In genomic region chr19:35104361-35104760, GRCh38 we compare ENCODE assay signal across 18 cellular contexts. TPM values are rescaled to one million over a fixed set of nuclear protein-coding genes. Genes with fewer than 3 reads are reported as not detected.
A peak's percentile ranks its signal among the peaks of the same experiment; 100 is the strongest.
DNase-seq lines count a peak whose midpoint lies in the region; ATAC-seq, FAIRE-seq and TF ChIP-seq lines count a peak whose summit lies in the region.
"Had no signal": no experiment of that assay in that cellular context is flagged by ENCODE, and none has a peak within 500 bp of the region (broad histone marks: within the 10 kb centered on the region; RNA-seq: fewer than 3 reads in every experiment).

No MANE protein-coding gene starts in this region.

- no peaks in the 10 kb centered on the region for H3K27me3 Mint-ChIP-seq in Caco-2 (ENCODE audit: insufficient read depth, unreplicated experiment)
- H3K27me3 Mint-ChIP-seq: CD4-positive, alpha-beta T cell had no signal

- no peak overlapping the region for H3K4ac ChIP-seq in mesendoderm (ENCODE audit: low read depth, low read length)

- no peak for FAIRE-seq in HepG2 (lab: Jason Lieb, UNC)
- FAIRE-seq: A549 had no signal

- no peak overlapping the region for H4K8ac ChIP-seq in mesendoderm (ENCODE audit: low read depth, low read length)

- WGBS in HepG2 (ENCODE audit: low lambda C conversion rate): 43% methylated on average over 4 of the region's 11 CpGs
- WGBS in mesendoderm (ENCODE audit: extremely low coverage, insufficient coverage, low lambda C conversion rate): no CpG with 5 or more reads among the region's 11 CpGs

- no peak overlapping the region for H2BK15ac ChIP-seq in mesendoderm (replicated peaks; ENCODE audit: low read depth)

- DNase-seq in D341Med (ENCODE audit: low spot score): peak; percentile 21
- no peak for DNase-seq in HepG2 (ENCODE audit: low spot score)
- DNase-seq in upper lobe of right lung: no peak
- no peak for DNase-seq in mesendoderm
- no peak for DNase-seq in NCI-H226
- DNase-seq in Caco-2: no peak
- DNase-seq: AML-193; CD4-positive, alpha-beta T cell; DMS79 treated with DMSO at 0.1 percent for 48 hours; GF-D8; GOT3; H7 had no signal

- H3K27me3 ChIP-seq in HepG2 (ENCODE audit: control insufficient read depth in 1 of 2, insufficient read depth in 2 of 2, low read length in 2 of 2) (peaks cover 0 to 4% of the 10 kb centered on the region in 2 experiments; a peak in 1 of 5 replicates), upper lobe of right lung (no peaks in the 10 kb centered on the region), mesendoderm (ENCODE audit: insufficient read depth, low read length, poor library complexity) (no peaks in the 10 kb centered on the region), Caco-2 (replicated peaks; ENCODE audit: control insufficient read depth, insufficient read depth, low read length) (no peaks in the 10 kb centered on the region)

- no peak overlapping the region for H4K5ac ChIP-seq in mesendoderm (ENCODE audit: low read length)

- intact Hi-C loops in HepG2 (cut with micrococcal nuclease; ENCODE audit: unreplicated experiment) (no loop called here), upper lobe of right lung (cut with DNase I) (no loop called here), Caco-2 (cut with micrococcal nuclease; ENCODE audit: unreplicated experiment) (no loop called here)

- in situ Hi-C loops in HepG2 (cut with HindIII; ENCODE audit: extremely low pct_ligation_motif_present, low pct_unique_long_range_greater_than_20kb): no loop called here

- H3K9ac ChIP-seq in HepG2 (ENCODE audit: insufficient read depth, low read depth, low read length): no peak overlapping the region
- no peak overlapping the region for H3K9ac ChIP-seq in mesendoderm (ENCODE audit: low read length)

- no peak overlapping the region for H2AFZ ChIP-seq in HepG2 (ENCODE audit: low read length)

- no peaks in the 10 kb centered on the region for H3K79me1 ChIP-seq in mesendoderm (ENCODE audit: low read length)

- no peak overlapping the region for H2AK5ac ChIP-seq in mesendoderm (ENCODE audit: low read length)

- no peak overlapping the region for H3K27ac Mint-ChIP-seq in Caco-2 (ENCODE audit: unreplicated experiment)
- H3K27ac Mint-ChIP-seq: CD4-positive, alpha-beta T cell; IgD-negative memory B cell had no signal

- TF ChIP-seq POLR2A in HepG2 (IDR thresholded peaks at IDR 0.05; ENCODE audit: insufficient read depth in 1 of 2, low read depth in 2 of 2, low read length in 2 of 2): no peak

- no peaks in the 10 kb centered on the region for H4K20me1 ChIP-seq in HepG2 (ENCODE audit: insufficient read depth, low read length)

- POLR2A ChIA-PET in HepG2 (lab: Yijun Ruan, JAX): no interaction called here
- POLR2A ChIA-PET in Caco-2 (lab: Charles Lee): no interaction called here

- H3K4me1 ChIP-seq in HepG2 (ENCODE audit: insufficient read depth, low read length) (peaks cover 53% of the 10 kb centered on the region), upper lobe of right lung (no peaks in the 10 kb centered on the region), mesendoderm (ENCODE audit: control insufficient read depth, low read depth, low read length) (no peaks in the 10 kb centered on the region), Caco-2 (peaks cover 7% of the 10 kb centered on the region; the same call in 1 of the 2 replicates)

- H3K27ac ChIP-seq in cingulate gyrus (ENCODE audit: low read depth, low read length) (peak overlapping the region; percentile 98), HepG2 (ENCODE audit: extremely low read length, insufficient read depth, low read length) (no peak overlapping the region), upper lobe of right lung (no peak overlapping the region), mesendoderm (ENCODE audit: low read depth, low read length) (no peak overlapping the region)
- H3K27ac ChIP-seq: 22Rv1, A549, C4-2B had no signal

- H3K4me1 Mint-ChIP-seq in Caco-2 (ENCODE audit: low read depth, unreplicated experiment): peaks cover 7% of the 10 kb centered on the region

- H3K56ac ChIP-seq in mesendoderm (ENCODE audit: low read length): no peak overlapping the region

- peaks cover 9% of the 10 kb centered on the region for H3K9me3 Mint-ChIP-seq in Caco-2 (ENCODE audit: unreplicated experiment)
- H3K9me3 Mint-ChIP-seq: CD4-positive, alpha-beta T cell had no signal

- H3K4me3 ChIP-seq in HepG2 (replicated peaks in 1 of 3; ENCODE audit: insufficient read depth in 1 of 3, low read depth in 2 of 3, low read length in 3 of 3) (no peak overlapping the region), upper lobe of right lung (no peak overlapping the region), mesendoderm (ENCODE audit: low read length) (no peak overlapping the region), Caco-2 (ENCODE audit: low read depth, low read length) (no peak overlapping the region)
- H3K4me3 ChIP-seq: A549 had no signal

- H3K4me3 Mint-ChIP-seq in Caco-2 (ENCODE audit: unreplicated experiment): no peak overlapping the region
- H3K4me3 Mint-ChIP-seq: CD4-positive, alpha-beta T cell; IgD-negative memory B cell had no signal

- BruUV-seq in HepG2 (replicated peaks; lab: Mats Ljungman, UMichigan): no TSS peak
- BruUV-seq in Caco-2 (replicated peaks; lab: Mats Ljungman, UMichigan): no TSS peak

- no peak for TF ChIP-seq EP300 in HepG2 (IDR thresholded peaks at IDR 0.05; ENCODE audit: low read depth in 2 of 2, low read length in 2 of 2)
- TF ChIP-seq EP300 in HepG2 (CRISPR knock-in tag; IDR thresholded peaks at IDR 0.05; ENCODE audit: borderline replicate concordance): no peak

- H3K4me2 ChIP-seq in HepG2 (ENCODE audit: low read depth, low read length) (no peak overlapping the region), mesendoderm (ENCODE audit: low read length) (no peak overlapping the region)
- H3K4me2 ChIP-seq: A549 had no signal

- H2BK120ac ChIP-seq in mesendoderm (ENCODE audit: low read depth, low read length): no peak overlapping the region

- no peak overlapping the region for H3K18ac ChIP-seq in mesendoderm (ENCODE audit: low read length)

- H3K79me2 ChIP-seq in HepG2 (ENCODE audit: insufficient read depth, low read length) (no peaks in the 10 kb centered on the region), mesendoderm (ENCODE audit: control insufficient read depth, insufficient read depth, low read length) (no peaks in the 10 kb centered on the region)

- H3K23ac ChIP-seq in mesendoderm (ENCODE audit: low read length): no peak overlapping the region

- no peaks in the 10 kb centered on the region for H3K36me3 Mint-ChIP-seq in Caco-2 (ENCODE audit: insufficient read depth, unreplicated experiment)
- H3K36me3 Mint-ChIP-seq: IgD-negative memory B cell had no signal

- H3K36me3 ChIP-seq in HepG2 (replicated peaks in 1 of 2; ENCODE audit: control insufficient read depth in 1 of 2, insufficient read depth in 2 of 2, low read length in 2 of 2): no peaks in the 10 kb centered on the region
- H3K36me3 ChIP-seq in upper lobe of right lung: no peaks in the 10 kb centered on the region
- no peaks in the 10 kb centered on the region for H3K36me3 ChIP-seq in mesendoderm (ENCODE audit: control insufficient read depth, insufficient read depth, low read length)
- H3K36me3 ChIP-seq in Caco-2 (ENCODE audit: control insufficient read depth, insufficient read depth, low read length): no peaks in the 10 kb centered on the region

- TF ChIP-seq CTCF in HepG2 (CRISPR knock-in tag; IDR thresholded peaks at IDR 0.05): no peak
- TF ChIP-seq CTCF in upper lobe of right lung (IDR thresholded peaks at IDR 0.05): no peak
- TF ChIP-seq CTCF in Caco-2 (IDR thresholded peaks at IDR 0.05; ENCODE audit: insufficient read depth in 1 of 2, low read depth in 1 of 2, low read length in 1 of 2, severe bottlenecking in 1 of 2, unreplicated experiment in 1 of 2): no peak

- no peak overlapping the region for H2BK5ac ChIP-seq in mesendoderm (ENCODE audit: low read length)

- no peaks in the 10 kb centered on the region for H3K9me3 ChIP-seq in HepG2 (ENCODE audit: low read length)
- H3K9me3 ChIP-seq in upper lobe of right lung: no peaks in the 10 kb centered on the region
- peaks cover 7% of the 10 kb centered on the region; the same call in 1 of the 2 replicates for H3K9me3 ChIP-seq in Caco-2

- ATAC-seq in HepG2 (no peak), upper lobe of right lung (peak; percentile 8)

- TF ChIP-seq RAD21 in HepG2 (CRISPR knock-in tag; IDR thresholded peaks at IDR 0.05): no peak

- CTCF ChIA-PET in HepG2 (lab: Yijun Ruan, JAX; ENCODE audit: low intra/inter-chr PET ratio, low total read pairs): no interaction called here
- CTCF ChIA-PET in Caco-2 (lab: Charles Lee): interaction anchor here (0.6 kb wide), 1 partner anchor 37 kb away, joined by 3 read pairs; no protein-coding TSS in a partner anchor

RNA-seq across cellular contexts. Expression of gene FXYD3, which starts 11.3 kb away (rescaled TPM):
- total RNA-seq in HepG2 (2016; rRNA removed; fragmentation: Illumina TruSeq; extraction: Trizol) (not detected in 2 replicates), upper lobe of right lung (145 TPM), Caco-2 (2022) (26.8 and 36.7 TPM in 2 replicates)
- total RNA-seq in HepG2 (2016; cell fraction: cytosol; rRNA removed; fragmentation: Illumina TruSeq; extraction: Trizol; ENCODE audit: low read depth): not detected in 2 replicates
- total RNA-seq in HepG2 (2016; cell fraction: insoluble cytoplasmic fraction; rRNA removed; fragmentation: Illumina TruSeq; extraction: Trizol): not detected in 2 replicates
- not detected in 2 replicates for total RNA-seq in HepG2 (2016; cell fraction: membrane; rRNA removed; fragmentation: Illumina TruSeq; extraction: Trizol)
- not detected in 2 replicates for total RNA-seq in HepG2 (2016; cell fraction: nucleus; rRNA removed; fragmentation: Illumina TruSeq; extraction: Trizol)
- 4.9 and 5.5 TPM in 2 replicates for polyA plus RNA-seq in HepG2 (2011; rRNA removed)
- polyA plus RNA-seq in HepG2 (2011; cell fraction: cytosol; rRNA removed): 2.7 and 4.0 TPM in 2 replicates
- 3.8 and 4.8 TPM in 2 replicates for polyA plus RNA-seq in HepG2 (2011; cell fraction: nucleus; rRNA removed)
- polyA plus RNA-seq in HepG2 (2012): 3.1 and 5.9 TPM in 2 replicates
- polyA plus RNA-seq in HepG2 (2016; cell fraction: cytosol; fragmentation: Illumina TruSeq; extraction: Trizol; ENCODE audit: low read depth): not detected in 2 replicates
- polyA plus RNA-seq in HepG2 (2016; cell fraction: insoluble cytoplasmic fraction; fragmentation: Illumina TruSeq; extraction: Trizol; ENCODE audit: low read depth): not detected in 2 replicates
- polyA plus RNA-seq in HepG2 (2016; cell fraction: membrane; fragmentation: Illumina TruSeq; extraction: Trizol; ENCODE audit: low read depth): not detected in 2 replicates
- polyA plus RNA-seq in HepG2 (2016; cell fraction: nucleus; fragmentation: Illumina TruSeq; extraction: Trizol; ENCODE audit: insufficient read depth, low read depth): not detected in 2 replicates
- 1.1 and 15.3 TPM in 2 replicates for polyA minus RNA-seq in HepG2 (2011; rRNA and poly(A)+ RNA removed; ENCODE audit: low replicate concordance)
- 0.99 TPM in 1 of 2 replicates, not detected in the other for polyA minus RNA-seq in HepG2 (2011; cell fraction: cytosol; rRNA and poly(A)+ RNA removed)
- polyA minus RNA-seq in HepG2 (2011; cell fraction: nucleus; rRNA and poly(A)+ RNA removed): 2.6 TPM in 1 of 2 replicates, not detected in the other
- 0.10 TPM for polyA plus RNA-seq in mesendoderm (2013, experiment 1 of 2)
- 0.10 TPM for polyA plus RNA-seq in mesendoderm (2013, experiment 2 of 2)
- total RNA-seq: CD4-positive, alpha-beta T cell; H7 had no signal
- polyA plus RNA-seq: BJ, IgD-negative memory B cell had no signal

RNA-seq across cellular contexts. Expression of gene LGI4, which starts 30.5 kb away (rescaled TPM):
- total RNA-seq in HepG2 (2016; rRNA removed; fragmentation: Illumina TruSeq; extraction: Trizol) (not detected in 2 replicates), upper lobe of right lung (6.7 TPM), Caco-2 (2022) (0.37 and 0.43 TPM in 2 replicates)
- total RNA-seq in HepG2 (2016; cell fraction: cytosol; rRNA removed; fragmentation: Illumina TruSeq; extraction: Trizol; ENCODE audit: low read depth): not detected in 2 replicates
- total RNA-seq in HepG2 (2016; cell fraction: insoluble cytoplasmic fraction; rRNA removed; fragmentation: Illumina TruSeq; extraction: Trizol): not detected in 2 replicates
- not detected in 2 replicates for total RNA-seq in HepG2 (2016; cell fraction: membrane; rRNA removed; fragmentation: Illumina TruSeq; extraction: Trizol)
- not detected in 2 replicates for total RNA-seq in HepG2 (2016; cell fraction: nucleus; rRNA removed; fragmentation: Illumina TruSeq; extraction: Trizol)
- polyA plus RNA-seq in HepG2 (2011; rRNA removed): 2.8 and 4.2 TPM in 2 replicates
- polyA plus RNA-seq in HepG2 (2011; cell fraction: cytosol; rRNA removed): 1.2 and 2.3 TPM in 2 replicates
- polyA plus RNA-seq in HepG2 (2011; cell fraction: nucleus; rRNA removed): 19.3 and 20.3 TPM in 2 replicates
- polyA plus RNA-seq in HepG2 (2012): 2.5 and 5.6 TPM in 2 replicates
- not detected in 2 replicates for polyA plus RNA-seq in HepG2 (2016; cell fraction: cytosol; fragmentation: Illumina TruSeq; extraction: Trizol; ENCODE audit: low read depth)
- not detected in 2 replicates for polyA plus RNA-seq in HepG2 (2016; cell fraction: insoluble cytoplasmic fraction; fragmentation: Illumina TruSeq; extraction: Trizol; ENCODE audit: low read depth)
- not detected in 2 replicates for polyA plus RNA-seq in HepG2 (2016; cell fraction: membrane; fragmentation: Illumina TruSeq; extraction: Trizol; ENCODE audit: low read depth)
- not detected in 2 replicates for polyA plus RNA-seq in HepG2 (2016; cell fraction: nucleus; fragmentation: Illumina TruSeq; extraction: Trizol; ENCODE audit: insufficient read depth, low read depth)
- polyA minus RNA-seq in HepG2 (2011; rRNA and poly(A)+ RNA removed; ENCODE audit: low replicate concordance): 0.16 and 2.2 TPM in 2 replicates
- 0.59 and 0.88 TPM in 2 replicates for polyA minus RNA-seq in HepG2 (2011; cell fraction: cytosol; rRNA and poly(A)+ RNA removed)
- 0.39 and 1.5 TPM in 2 replicates for polyA minus RNA-seq in HepG2 (2011; cell fraction: nucleus; rRNA and poly(A)+ RNA removed)
- 0.34 TPM for polyA plus RNA-seq in mesendoderm (2013, experiment 1 of 2)
- 0.49 TPM for polyA plus RNA-seq in mesendoderm (2013, experiment 2 of 2)
- polyA plus RNA-seq: IgD-negative memory B cell had no signal

RNA-seq across cellular contexts. Expression of gene FXYD1, which starts 34.3 kb away (rescaled TPM):
- total RNA-seq in HepG2 (2016; rRNA removed; fragmentation: Illumina TruSeq; extraction: Trizol): not detected in 2 replicates
- 0.81 TPM in 1 of 2 replicates, not detected in the other for total RNA-seq in HepG2 (2016; cell fraction: cytosol; rRNA removed; fragmentation: Illumina TruSeq; extraction: Trizol; ENCODE audit: low read depth)
- not detected in 2 replicates for total RNA-seq in HepG2 (2016; cell fraction: insoluble cytoplasmic fraction; rRNA removed; fragmentation: Illumina TruSeq; extraction: Trizol)
- 0.83 and 1.4 TPM in 2 replicates for total RNA-seq in HepG2 (2016; cell fraction: membrane; rRNA removed; fragmentation: Illumina TruSeq; extraction: Trizol)
- not detected in 2 replicates for total RNA-seq in HepG2 (2016; cell fraction: nucleus; rRNA removed; fragmentation: Illumina TruSeq; extraction: Trizol)
- polyA plus RNA-seq in HepG2 (2011; rRNA removed): 27.0 and 31.2 TPM in 2 replicates
- polyA plus RNA-seq in HepG2 (2011; cell fraction: cytosol; rRNA removed): 20.2 and 28.4 TPM in 2 replicates
- 60.9 and 88.5 TPM in 2 replicates for polyA plus RNA-seq in HepG2 (2011; cell fraction: nucleus; rRNA removed)
- 49.0 and 114 TPM in 2 replicates for polyA plus RNA-seq in HepG2 (2012)
- polyA plus RNA-seq in HepG2 (2016; cell fraction: cytosol; fragmentation: Illumina TruSeq; extraction: Trizol; ENCODE audit: low read depth): 1.3 and 2.3 TPM in 2 replicates
- 1.1 and 1.5 TPM in 2 replicates for polyA plus RNA-seq in HepG2 (2016; cell fraction: insoluble cytoplasmic fraction; fragmentation: Illumina TruSeq; extraction: Trizol; ENCODE audit: low read depth)
- 0.93 and 1.2 TPM in 2 replicates for polyA plus RNA-seq in HepG2 (2016; cell fraction: membrane; fragmentation: Illumina TruSeq; extraction: Trizol; ENCODE audit: low read depth)
- 1.4 and 1.7 TPM in 2 replicates for polyA plus RNA-seq in HepG2 (2016; cell fraction: nucleus; fragmentation: Illumina TruSeq; extraction: Trizol; ENCODE audit: insufficient read depth, low read depth)
- 11.9 TPM in 1 of 2 replicates, not detected in the other for polyA minus RNA-seq in HepG2 (2011; rRNA and poly(A)+ RNA removed; ENCODE audit: low replicate concordance)
- polyA minus RNA-seq in HepG2 (2011; cell fraction: cytosol; rRNA and poly(A)+ RNA removed): 7.0 and 12.8 TPM in 2 replicates
- polyA minus RNA-seq in HepG2 (2011; cell fraction: nucleus; rRNA and poly(A)+ RNA removed): 2.5 and 4.8 TPM in 2 replicates
- 67.6 TPM for total RNA-seq in upper lobe of right lung
- polyA plus RNA-seq in mesendoderm (2013, experiment 1 of 2): 3.2 TPM
- 3.1 TPM for polyA plus RNA-seq in mesendoderm (2013, experiment 2 of 2)
- total RNA-seq in Caco-2 (2022): not detected in 2 replicates
- polyA plus RNA-seq: A549 had no signal

RNA-seq across cellular contexts. Expression of gene FXYD7, which starts 38.7 kb away (rescaled TPM):
- total RNA-seq in HepG2 (2016; rRNA removed; fragmentation: Illumina TruSeq; extraction: Trizol) (not detected in 2 replicates), upper lobe of right lung (0.61 TPM), Caco-2 (2022) (not detected in 2 replicates)
- total RNA-seq in HepG2 (2016; cell fraction: cytosol; rRNA removed; fragmentation: Illumina TruSeq; extraction: Trizol; ENCODE audit: low read depth): not detected in 2 replicates
- total RNA-seq in HepG2 (2016; cell fraction: insoluble cytoplasmic fraction; rRNA removed; fragmentation: Illumina TruSeq; extraction: Trizol): not detected in 2 replicates
- not detected in 2 replicates for total RNA-seq in HepG2 (2016; cell fraction: membrane; rRNA removed; fragmentation: Illumina TruSeq; extraction: Trizol)
- not detected in 2 replicates for total RNA-seq in HepG2 (2016; cell fraction: nucleus; rRNA removed; fragmentation: Illumina TruSeq; extraction: Trizol)
- polyA plus RNA-seq in HepG2 (2011; rRNA removed): 0.17 and 0.55 TPM in 2 replicates
- polyA plus RNA-seq in HepG2 (2011; cell fraction: cytosol; rRNA removed): not detected in 2 replicates
- 2.3 and 3.0 TPM in 2 replicates for polyA plus RNA-seq in HepG2 (2011; cell fraction: nucleus; rRNA removed)
- polyA plus RNA-seq in HepG2 (2012): 0.40 and 0.55 TPM in 2 replicates
- not detected in 2 replicates for polyA plus RNA-seq in HepG2 (2016; cell fraction: cytosol; fragmentation: Illumina TruSeq; extraction: Trizol; ENCODE audit: low read depth)
- not detected in 2 replicates for polyA plus RNA-seq in HepG2 (2016; cell fraction: insoluble cytoplasmic fraction; fragmentation: Illumina TruSeq; extraction: Trizol; ENCODE audit: low read depth)
- polyA plus RNA-seq in HepG2 (2016; cell fraction: membrane; fragmentation: Illumina TruSeq; extraction: Trizol; ENCODE audit: low read depth): not detected in 2 replicates
- not detected in 2 replicates for polyA plus RNA-seq in HepG2 (2016; cell fraction: nucleus; fragmentation: Illumina TruSeq; extraction: Trizol; ENCODE audit: insufficient read depth, low read depth)
- 1.1 TPM in 1 of 2 replicates, not detected in the other for polyA minus RNA-seq in HepG2 (2011; rRNA and poly(A)+ RNA removed; ENCODE audit: low replicate concordance)
- not detected in 2 replicates for polyA minus RNA-seq in HepG2 (2011; cell fraction: cytosol; rRNA and poly(A)+ RNA removed)
- polyA minus RNA-seq in HepG2 (2011; cell fraction: nucleus; rRNA and poly(A)+ RNA removed): not detected in 2 replicates
- polyA plus RNA-seq in mesendoderm (2013, experiment 1 of 2): 3.8 TPM
- polyA plus RNA-seq in mesendoderm (2013, experiment 2 of 2): 4.5 TPM
- polyA plus RNA-seq: A549 had no signal

RNA-seq across cellular contexts. Expression of gene FXYD5, which starts 50.2 kb away (rescaled TPM):
- total RNA-seq in HepG2 (2016; rRNA removed; fragmentation: Illumina TruSeq; extraction: Trizol) (not detected in 2 replicates), upper lobe of right lung (124 TPM), Caco-2 (2022) (20.2 and 20.4 TPM in 2 replicates)
- not detected in 2 replicates for total RNA-seq in HepG2 (2016; cell fraction: cytosol; rRNA removed; fragmentation: Illumina TruSeq; extraction: Trizol; ENCODE audit: low read depth)
- not detected in 2 replicates for total RNA-seq in HepG2 (2016; cell fraction: insoluble cytoplasmic fraction; rRNA removed; fragmentation: Illumina TruSeq; extraction: Trizol)
- not detected in 2 replicates for total RNA-seq in HepG2 (2016; cell fraction: membrane; rRNA removed; fragmentation: Illumina TruSeq; extraction: Trizol)
- total RNA-seq in HepG2 (2016; cell fraction: nucleus; rRNA removed; fragmentation: Illumina TruSeq; extraction: Trizol): not detected in 2 replicates
- polyA plus RNA-seq in HepG2 (2011; rRNA removed): 0.65 and 0.91 TPM in 2 replicates
- polyA plus RNA-seq in HepG2 (2011; cell fraction: cytosol; rRNA removed): 1.2 TPM in 2 replicates
- 0.64 and 1.2 TPM in 2 replicates for polyA plus RNA-seq in HepG2 (2011; cell fraction: nucleus; rRNA removed)
- 1.1 and 2.2 TPM in 2 replicates for polyA plus RNA-seq in HepG2 (2012)
- polyA plus RNA-seq in HepG2 (2016; cell fraction: cytosol; fragmentation: Illumina TruSeq; extraction: Trizol; ENCODE audit: low read depth): 0.53 and 0.72 TPM in 2 replicates
- 0.29 TPM in 1 of 2 replicates, not detected in the other for polyA plus RNA-seq in HepG2 (2016; cell fraction: insoluble cytoplasmic fraction; fragmentation: Illumina TruSeq; extraction: Trizol; ENCODE audit: low read depth)
- 0.47 TPM in 1 of 2 replicates, not detected in the other for polyA plus RNA-seq in HepG2 (2016; cell fraction: membrane; fragmentation: Illumina TruSeq; extraction: Trizol; ENCODE audit: low read depth)
- 0.89 TPM in 1 of 2 replicates, not detected in the other for polyA plus RNA-seq in HepG2 (2016; cell fraction: nucleus; fragmentation: Illumina TruSeq; extraction: Trizol; ENCODE audit: insufficient read depth, low read depth)
- 0.60 and 172 TPM in 2 replicates for polyA minus RNA-seq in HepG2 (2011; rRNA and poly(A)+ RNA removed; ENCODE audit: low replicate concordance)
- polyA minus RNA-seq in HepG2 (2011; cell fraction: cytosol; rRNA and poly(A)+ RNA removed): not detected in 2 replicates
- polyA minus RNA-seq in HepG2 (2011; cell fraction: nucleus; rRNA and poly(A)+ RNA removed): not detected in 2 replicates
- polyA plus RNA-seq in mesendoderm (2013, experiment 1 of 2): 130 TPM
- polyA plus RNA-seq in mesendoderm (2013, experiment 2 of 2): 134 TPM

Comparison
In these comparisons a context has a peak if more than half of its experiments do, and no peak if none do; other contexts are left out.
1. RNA of gene FXYD3, which starts 11.3 kb away (total RNA-seq): 145 TPM in upper lobe of right lung (single experiment) and 26.8 to 36.7 TPM in Caco-2; not detected in HepG2; every median in the first group is over 10 times any median in the second.
2. RNA of gene FXYD1, which starts 34.3 kb away (total RNA-seq): 67.6 TPM in upper lobe of right lung (single experiment); 0.81 to 1.4 TPM in HepG2 and not detected in Caco-2; every median in the first group is over 10 times any median in the second.